1 cellular context compared by ENCODE assay signal in genomic region chr22:46738961-46739870, GRCh38.
TF ChIP-seq lines count a peak whose summit lies in the region.

No MANE protein-coding gene starts in this region.

TF ChIP-seq in HepG2, 621 proteins besides CTCF, POLR2A, EP300 and RAD21 (continued from another document and continues in another):
- TF ChIP-seq ZHX1 (CRISPR knock-in tag; IDR thresholded peaks at IDR 0.05; ENCODE audit: low read depth), result no peak
- TF ChIP-seq ZBTB42 (CRISPR knock-in tag; IDR thresholded peaks at IDR 0.05), result no peak
- TF ChIP-seq GMEB1 (CRISPR knock-in tag; IDR thresholded peaks at IDR 0.05; ENCODE audit: borderline replicate concordance), result no peak
- TF ChIP-seq ZNF562 (CRISPR knock-in tag; IDR thresholded peaks at IDR 0.05; ENCODE audit: borderline replicate concordance), result no peak
- no peak for TF ChIP-seq ZNF205 (CRISPR knock-in tag; IDR thresholded peaks at IDR 0.05)
- no peak; the same call in 1 of the 2 replicates for TF ChIP-seq KDM3A (CRISPR knock-in tag; IDR thresholded peaks at IDR 0.05; ENCODE audit: low read depth)
- TF ChIP-seq ZFP62 (CRISPR knock-in tag; IDR thresholded peaks at IDR 0.05), result no peak
- TF ChIP-seq ZSCAN9 (CRISPR knock-in tag; IDR thresholded peaks at IDR 0.05; ENCODE audit: borderline replicate concordance), result no peak
- TF ChIP-seq HOXA5 (CRISPR knock-in tag; IDR thresholded peaks at IDR 0.05), result no peak
- TF ChIP-seq PCBP2 (optimal IDR thresholded peaks at IDR 0.05; ENCODE audit: low read depth, low read length, poor library complexity, severe bottlenecking), result no peak
- peak; percentile 54 for TF ChIP-seq RBM39 (IDR thresholded peaks at IDR 0.05; ENCODE audit: low read depth, low read length, poor library complexity, severe bottlenecking)
- no peak for TF ChIP-seq ZNF646 (CRISPR knock-in tag; IDR thresholded peaks at IDR 0.05)
- no peak; the same call in 1 of the 2 replicates for TF ChIP-seq ZNF274 (CRISPR knock-in tag; IDR thresholded peaks at IDR 0.05)
- TF ChIP-seq HNF4A (CRISPR knock-in tag; IDR thresholded peaks at IDR 0.05), result peak; percentile 45
- TF ChIP-seq NR0B2 (CRISPR knock-in tag; IDR thresholded peaks at IDR 0.05), result peak; percentile 35; the same call in 1 of the 2 replicates
- 0 out of 2 replicates have a peak, but pooled peaks have one; percentile 60 for TF ChIP-seq ZNF746 (CRISPR knock-in tag; IDR thresholded peaks at IDR 0.05)
- TF ChIP-seq TFDP1 (CRISPR knock-in tag; IDR thresholded peaks at IDR 0.05; ENCODE audit: borderline replicate concordance), result peak; percentile 81
- no peak for TF ChIP-seq REPIN1 (CRISPR knock-in tag; IDR thresholded peaks at IDR 0.05; ENCODE audit: borderline replicate concordance, low read depth)
- no peak for TF ChIP-seq MTA3 (CRISPR knock-in tag; IDR thresholded peaks at IDR 0.05)
- 0 out of 2 replicates have a peak, but pooled peaks have one; percentile 12 for TF ChIP-seq DR1 (CRISPR knock-in tag; IDR thresholded peaks at IDR 0.05)
- TF ChIP-seq NONO (IDR thresholded peaks at IDR 0.05), result no peak
- peak; percentile 68 for TF ChIP-seq NONO (CRISPR knock-in tag; conservative IDR thresholded peaks at IDR 0.05)
- no peak for TF ChIP-seq ZBTB43 (CRISPR knock-in tag; conservative IDR thresholded peaks at IDR 0.05)
- TF ChIP-seq NRL (CRISPR knock-in tag; IDR thresholded peaks at IDR 0.05; ENCODE audit: borderline replicate concordance), result 0 out of 2 replicates have a peak, but pooled peaks have one; percentile 16
- no peak for TF ChIP-seq THAP7 (CRISPR knock-in tag; IDR thresholded peaks at IDR 0.05)
- TF ChIP-seq BRD4 (CRISPR knock-in tag; IDR thresholded peaks at IDR 0.05), result no peak
- TF ChIP-seq CSRNP1 (CRISPR knock-in tag; IDR thresholded peaks at IDR 0.05), result peak; percentile 57; the same call in 1 of the 2 replicates
- TF ChIP-seq PCBP1 (IDR thresholded peaks at IDR 0.05; ENCODE audit: borderline replicate concordance, low read depth, low read length), result no peak
- no peak for TF ChIP-seq PAF1 (CRISPR knock-in tag; IDR thresholded peaks at IDR 0.05)
- no peak for TF ChIP-seq MAFG (CRISPR knock-in tag; IDR thresholded peaks at IDR 0.05)
- no peak for TF ChIP-seq ZNF598 (CRISPR knock-in tag; IDR thresholded peaks at IDR 0.05; ENCODE audit: borderline replicate concordance)
- TF ChIP-seq POLR2G (IDR thresholded peaks at IDR 0.05; ENCODE audit: low read depth, low read length), result peak; percentile 27; the same call in 1 of the 2 replicates
- TF ChIP-seq ESRRA (CRISPR knock-in tag; IDR thresholded peaks at IDR 0.05; ENCODE audit: low read depth), result no peak
- no peak for TF ChIP-seq ZNF878 (CRISPR knock-in tag; IDR thresholded peaks at IDR 0.05)
- TF ChIP-seq YEATS4 (CRISPR knock-in tag; IDR thresholded peaks at IDR 0.05; ENCODE audit: borderline replicate concordance), result peak; percentile 70
- no peak for TF ChIP-seq ZNF567 (CRISPR knock-in tag; IDR thresholded peaks at IDR 0.05; ENCODE audit: borderline replicate concordance)
- peak; percentile 46; the same call in 1 of the 2 replicates for TF ChIP-seq KMT2A (CRISPR knock-in tag; IDR thresholded peaks at IDR 0.05)
- no peak for TF ChIP-seq USF2 (IDR thresholded peaks at IDR 0.05; ENCODE audit: low read depth, low read length)
- no peak for TF ChIP-seq USF2 (CRISPR knock-in tag; IDR thresholded peaks at IDR 0.05; ENCODE audit: borderline replicate concordance)
- no peak for TF ChIP-seq ZNF512 (CRISPR knock-in tag; IDR thresholded peaks at IDR 0.05)
- 0 out of 2 replicates have a peak, but pooled peaks have one; percentile 32 for TF ChIP-seq ZNF263 (CRISPR knock-in tag; IDR thresholded peaks at IDR 0.05)
- no peak for TF ChIP-seq ARNT2 (CRISPR knock-in tag; IDR thresholded peaks at IDR 0.05; ENCODE audit: low read depth)
- TF ChIP-seq ZNF230 (CRISPR knock-in tag; IDR thresholded peaks at IDR 0.05), result no peak
